16 cellular contexts compared by ENCODE assay signal in genomic region chr7:128366290-128366689, GRCh38. TPM values are rescaled to one million over a fixed set of nuclear protein-coding genes. Genes with fewer than 3 reads are reported as not detected.
A peak's percentile ranks its signal among the peaks of the same experiment; 100 is the strongest.
DNase-seq lines count a peak whose midpoint lies in the region; ATAC-seq and TF ChIP-seq lines count a peak whose summit lies in the region.
"Had no signal": no experiment of that assay in that cellular context is flagged by ENCODE, and none has a peak within 500 bp of the region (broad histone marks: within the 10 kb centered on the region; RNA-seq: fewer than 3 reads in every experiment).

No MANE protein-coding gene starts in this region.

- H2BK12ac ChIP-seq in trophoblast cell (ENCODE audit: low read length), result peak overlapping the region; percentile 71

- intact Hi-C loops in A673 (cut with micrococcal nuclease; ENCODE audit: unreplicated experiment), result no loop called here

- no peak overlapping the region for H3K4ac ChIP-seq in trophoblast cell (ENCODE audit: low read depth, low read length)

- DNase-seq in A673 (ENCODE audit: low spot score) (peak; percentile 47), HuH-7.5 (ENCODE audit: low spot score) (peak; percentile 3), epithelial cell of prostate (ENCODE audit: low read depth, low spot score) (peak; percentile 45), trophoblast cell (no peak), NCI-H345 (lab: John Stamatoyannopoulos, UW) (no peak), putamen (ENCODE audit: low spot score) (no peak)
- DNase-seq: CD4-positive, alpha-beta T cell; KBM-7; NCI-H1092; NCI-H1694; PC-9 had no signal

- no peak overlapping the region for H3K23ac ChIP-seq in trophoblast cell (ENCODE audit: low read length)

- H3K9me3 ChIP-seq in A673 (ENCODE audit: low read depth, low read length, poor library complexity, severe bottlenecking), result no peaks in the 10 kb centered on the region
- H3K9me3 ChIP-seq in trophoblast cell (ENCODE audit: insufficient read depth, low read depth, low read length), result no peaks in the 10 kb centered on the region

- H3K9ac ChIP-seq in trophoblast cell (ENCODE audit: low read length), result no peak overlapping the region

- no peak overlapping the region for H3K4me2 ChIP-seq in trophoblast cell (ENCODE audit: low read length)
- H3K4me2 ChIP-seq: GM23338, PC-9 had no signal

- H2BK120ac ChIP-seq in trophoblast cell (ENCODE audit: insufficient read depth, low read length, poor library complexity), result no peak overlapping the region

- H3K36me3 ChIP-seq in A673 (ENCODE audit: insufficient read depth, low read length, poor library complexity, severe bottlenecking) (no peaks in the 10 kb centered on the region), trophoblast cell (ENCODE audit: control insufficient read depth in 1 of 2, insufficient read depth in 2 of 2, low read length in 2 of 2) (no peaks in the 10 kb centered on the region)

- no peak overlapping the region for H4K91ac ChIP-seq in trophoblast cell (ENCODE audit: low read depth, low read length)

- POLR2A ChIA-PET in A673 (lab: Charles Lee; ENCODE audit: low non-redundant PET), result no interaction called here

- H3K27me3 ChIP-seq in A673 (replicated peaks; ENCODE audit: insufficient read depth, low read depth, low read length, poor library complexity), result no peaks in the 10 kb centered on the region
- H3K27me3 ChIP-seq in trophoblast cell (ENCODE audit: insufficient read depth, low read length), result no peaks in the 10 kb centered on the region

- H2AFZ ChIP-seq in trophoblast cell (ENCODE audit: insufficient read depth, low read length, poor library complexity), result no peak overlapping the region
- H2AFZ ChIP-seq: GM23338, PC-9 had no signal

- peaks cover 11% of the 10 kb centered on the region for H3K79me1 ChIP-seq in trophoblast cell (ENCODE audit: low read length)

- WGBS in trophoblast cell (ENCODE audit: extremely low coverage, insufficient coverage, insufficient read length), result no CpG with 5 or more reads among the region's 1 CpG

- H4K12ac ChIP-seq in trophoblast cell (ENCODE audit: low read depth, low read length), result no peak overlapping the region

- no peak for ATAC-seq in HG02981 (IDR thresholded peaks at IDR 0.05; ENCODE audit: unreplicated experiment)
- ATAC-seq: GM23338, Right ventricle myocardium inferior had no signal

- H3K14ac ChIP-seq in trophoblast cell (ENCODE audit: low read length), result no peak overlapping the region

- TF ChIP-seq CTCF in A673 (conservative IDR thresholded peaks at IDR 0.05; ENCODE audit: low read depth, low read length), result no peak

- H2BK5ac ChIP-seq in trophoblast cell (ENCODE audit: low read depth, low read length, poor library complexity), result no peak overlapping the region

- CTCF ChIA-PET in A673 (lab: Charles Lee), result interaction anchor here (1.0 kb wide), 1 partner anchor 19 kb away, joined by 3 read pairs; no protein-coding TSS in a partner anchor

- no peak overlapping the region for H3K18ac ChIP-seq in trophoblast cell (ENCODE audit: low read length)

- peaks cover 48% of the 10 kb centered on the region for H3K4me1 ChIP-seq in A673 (ENCODE audit: insufficient read depth, low read length, poor library complexity, severe bottlenecking)
- H3K4me1 ChIP-seq in trophoblast cell (ENCODE audit: control insufficient read depth in 1 of 2, insufficient read depth in 2 of 2, low read length in 2 of 2), result peaks cover 2 to 9% of the 10 kb centered on the region in 2 experiments

- H2AK5ac ChIP-seq in trophoblast cell (ENCODE audit: low read length), result no peak overlapping the region

- H3K27ac ChIP-seq in A673 (ENCODE audit: low read depth, low read length, poor library complexity, severe bottlenecking) (peak overlapping the region; percentile 77), epithelial cell of prostate (peak overlapping the region; percentile 50), trophoblast cell (ENCODE audit: low read depth, low read length) (no peak overlapping the region)
- H3K27ac ChIP-seq: PC-9 had no signal

- BruUV-seq in A673 (replicated peaks; lab: Mats Ljungman, UMichigan), result no TSS peak

- H3K4me3 ChIP-seq in A673 (ENCODE audit: low read depth, low read length, poor library complexity, severe bottlenecking), result no peak overlapping the region
- no peak overlapping the region for H3K4me3 ChIP-seq in trophoblast cell (ENCODE audit: low read depth, low read length)
- H3K4me3 ChIP-seq: GM23338, PC-9 had no signal

- H4K8ac ChIP-seq in trophoblast cell (ENCODE audit: low read depth, low read length), result no peak overlapping the region

- peaks cover 3% of the 10 kb centered on the region for H3K79me2 ChIP-seq in trophoblast cell (ENCODE audit: control insufficient read depth, insufficient read depth, low read length, poor library complexity)

RNA-seq across cellular contexts. Expression of gene PRRT4, which starts 4.8 kb away (rescaled TPM):
- 38.8 and 42.4 TPM in 2 replicates for total RNA-seq in A673 (2021)
- polyA plus RNA-seq in trophoblast cell (2013), result 34.4 and 34.6 TPM in 2 replicates
- total RNA-seq: Daoy, MCF 10A had no signal

RNA-seq across cellular contexts. Expression of gene RBM28, which starts 22.6 kb away (rescaled TPM):
- total RNA-seq in A673 (2021), result 95.7 and 100 TPM in 2 replicates
- 35.4 and 35.8 TPM in 2 replicates for polyA plus RNA-seq in trophoblast cell (2013)

RNA-seq across cellular contexts. Expression of gene IMPDH1, which starts 43.5 kb away (rescaled TPM):
- 74.4 and 92.6 TPM in 2 replicates for total RNA-seq in A673 (2021)
- 11.8 and 12.6 TPM in 2 replicates for polyA plus RNA-seq in trophoblast cell (2013)

Comparison
In these comparisons a context has a peak if more than half of its experiments do, and no peak if none do; other contexts are left out.
1. DNase-seq: peak in A673 (single experiment), HuH-7.5 (single experiment) and epithelial cell of prostate (single experiment); none in trophoblast cell (0 of 2), NCI-H345 (single experiment) and putamen (single experiment).